ENCODE assay signal across 9 cellular contexts in genomic region chr3:42061711-42062408, GRCh38. TPM values are rescaled to one million over a fixed set of nuclear protein-coding genes. Genes with fewer than 3 reads are reported as not detected.
DNase-seq lines count a peak whose midpoint lies in the region; ATAC-seq lines count a peak whose summit lies in the region.
"Had no signal": no experiment of that assay in that cellular context is flagged by ENCODE, and none has a peak within 500 bp of the region (broad histone marks: within the 10 kb centered on the region; RNA-seq: fewer than 3 reads in every experiment).

No MANE protein-coding gene starts in this region.

- H3K27me3 ChIP-seq in duodenal mucosa (ENCODE audit: control insufficient read depth in 1 of 2, insufficient read depth in 2 of 2, low read length in 2 of 2): no peaks in the 10 kb centered on the region

- POLR2A ChIA-PET in naive thymus-derived CD8-positive, alpha-beta T cell (lab: Charles Lee): no interaction called here

- peaks cover 17 to 84% (median 18%) of the 10 kb centered on the region in 4 donors for H3K4me1 Mint-ChIP-seq in naive thymus-derived CD8-positive, alpha-beta T cell

- H3K27me3 Mint-ChIP-seq in naive thymus-derived CD8-positive, alpha-beta T cell: no peaks in the 10 kb centered on the region
- H3K27me3 Mint-ChIP-seq: activated naive CD8-positive, alpha-beta T cell treated with anti-CD3 and anti-CD28 coated beads, Interleukin-2, amount 10 ng/mL, durations not matched to agents 7 days and 5 days had no signal

- no peaks in the 10 kb centered on the region for H3K36me3 Mint-ChIP-seq in naive thymus-derived CD8-positive, alpha-beta T cell
- H3K36me3 Mint-ChIP-seq: activated naive CD8-positive, alpha-beta T cell treated with anti-CD3 and anti-CD28 coated beads, Interleukin-2, amount 10 ng/mL, durations not matched to agents 7 days and 5 days had no signal

- peak overlapping the region; percentile 59 for H3K27ac ChIP-seq in duodenal mucosa (ENCODE audit: low read depth, low read length)

- H3K36me3 ChIP-seq in duodenal mucosa (ENCODE audit: control insufficient read depth in 1 of 2, insufficient read depth in 2 of 2, low read length in 2 of 2): no peaks in the 10 kb centered on the region

- H3K4me3 Mint-ChIP-seq in naive thymus-derived CD8-positive, alpha-beta T cell: no peak overlapping the region
- H3K4me3 Mint-ChIP-seq: activated naive CD8-positive, alpha-beta T cell treated with anti-CD3 and anti-CD28 coated beads, Interleukin-2, amount 10 ng/mL, durations not matched to agents 7 days and 5 days had no signal

- H3K9me3 Mint-ChIP-seq in naive thymus-derived CD8-positive, alpha-beta T cell: no peaks in the 10 kb centered on the region
- H3K9me3 Mint-ChIP-seq: activated naive CD8-positive, alpha-beta T cell treated with anti-CD3 and anti-CD28 coated beads, Interleukin-2, amount 10 ng/mL, durations not matched to agents 7 days and 5 days had no signal

- no peak overlapping the region for H3K9ac ChIP-seq in duodenal mucosa (ENCODE audit: low read depth in 1 of 2, low read length in 2 of 2)

- peak overlapping the region in 1 of 10 donors; percentile 59 for H3K27ac Mint-ChIP-seq in naive thymus-derived CD8-positive, alpha-beta T cell
- H3K27ac Mint-ChIP-seq: activated naive CD8-positive, alpha-beta T cell treated with anti-CD3 and anti-CD28 coated beads, Interleukin-2, amount 10 ng/mL, durations not matched to agents 7 days and 5 days had no signal

- no peak for ATAC-seq in naive thymus-derived CD8-positive, alpha-beta T cell
- ATAC-seq in HG02623 (IDR thresholded peaks at IDR 0.05; ENCODE audit: unreplicated experiment): no peak

- H3K4me3 ChIP-seq in duodenal mucosa (ENCODE audit: low read depth in 1 of 2, low read length in 2 of 2): no peak overlapping the region

- peak; percentile 87 for DNase-seq in AG08396 (ENCODE audit: low spot score)
- DNase-seq in NCI-H1105 treated with DMSO at 0.1 percent for 48 hours (lab: John Stamatoyannopoulos, UW): peak; percentile 53
- peak; percentile 46 for DNase-seq in mucosa of gallbladder (ENCODE audit: low spot score)
- DNase-seq in naive thymus-derived CD8-positive, alpha-beta T cell: no peak
- DNase-seq in mesenteric fat pad (ENCODE audit: low spot score): no peak
- no peak for DNase-seq in NOMO-1 (lab: John Stamatoyannopoulos, UW; ENCODE audit: unreplicated experiment in 2 of 2)
- DNase-seq: activated naive CD8-positive, alpha-beta T cell treated with anti-CD3 and anti-CD28 coated beads, Interleukin-2, amount 10 ng/mL, durations not matched to agents 7 days and 5 days had no signal

- no peaks in the 10 kb centered on the region for H3K9me3 ChIP-seq in duodenal mucosa (ENCODE audit: control insufficient read depth in 1 of 2, low read length in 2 of 2)

- peaks cover 25 to 28% of the 10 kb centered on the region in 2 donors for H3K4me1 ChIP-seq in duodenal mucosa (ENCODE audit: control insufficient read depth in 1 of 2, insufficient read depth in 2 of 2, low read length in 2 of 2)

RNA-seq across cellular contexts. Expression of gene TRAK1, which starts 29.3 kb away (rescaled TPM):
- 101 TPM for total RNA-seq in mucosa of gallbladder
- 10 to 100 TPM; 18.8 to 19.1 TPM for total RNA-seq in naive thymus-derived CD8-positive, alpha-beta T cell
- polyA plus RNA-seq in naive thymus-derived CD8-positive, alpha-beta T cell: 1 to 10 TPM; 4.3 to 8.3 (median 4.8) TPM
- 38.3 TPM for total RNA-seq in mesenteric fat pad

Comparison
In these comparisons a context has a peak if more than half of its experiments do, and no peak if none do; other contexts are left out.
1. DNase-seq: peak in AG08396 (single experiment), NCI-H1105 treated with DMSO at 0.1 percent for 48 hours (single experiment) and mucosa of gallbladder (single experiment); none in naive thymus-derived CD8-positive, alpha-beta T cell (0 of 10), mesenteric fat pad (single experiment) and NOMO-1 (0 of 2).